In the genomic region with DNA sequence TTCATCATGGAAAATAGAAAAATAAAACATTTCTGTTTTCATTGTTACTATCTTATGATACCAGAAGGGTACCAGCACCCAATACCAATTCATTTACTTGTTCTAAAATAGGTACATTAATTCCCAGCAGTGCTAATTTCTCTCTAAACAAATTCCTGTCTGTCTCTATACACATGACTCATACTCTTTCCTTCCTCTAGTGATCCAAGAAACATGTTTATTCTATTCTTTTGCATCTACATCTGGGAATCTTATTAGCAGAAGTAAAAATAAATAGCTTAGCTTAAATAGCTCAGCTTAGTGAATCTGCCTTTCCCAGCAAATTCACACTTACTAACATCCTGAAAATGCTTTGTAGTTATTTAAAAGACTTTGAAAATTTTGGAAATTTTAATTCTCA, we compare ENCODE assay signal across 19 cellular contexts.
DNase-seq lines count a peak whose midpoint lies in the region; TF ChIP-seq lines count a peak whose summit lies in the region.
"Had no signal": no experiment of that assay in that cellular context is flagged by ENCODE, and none has a peak within 500 bp of the region (broad histone marks: within the 10 kb centered on the region; RNA-seq: fewer than 3 reads in every experiment).

No MANE protein-coding gene starts in this region.

- in situ Hi-C loops in GM23248 (cut with MboI): no loop called here
- in situ Hi-C loops in brain microvascular endothelial cell (cut with HindIII; ENCODE audit: low pct_ligation_motif_present, low sequenced_read_pairs): no loop called here

- DNase-seq in GM23248 (peak; percentile 26), brain microvascular endothelial cell (no peak), kidney tubule cell (ENCODE audit: low spot score) (peak; percentile 24), NCI-H1417 treated with DMSO at 0.1 percent for 48 hours (lab: John Stamatoyannopoulos, UW) (no peak), NCI-H2081 (lab: John Stamatoyannopoulos, UW) (no peak), OCI-M1 (lab: John Stamatoyannopoulos, UW) (no peak), substantia nigra (lab: John Stamatoyannopoulos, UW) (no peak)
- DNase-seq: activated CD4-positive, alpha-beta T cell treated with anti-CD3 and anti-CD28 coated beads for 1 hour; activated naive CD4-positive, alpha-beta T cell treated with anti-CD3 and anti-CD28 coated beads, Interleukin-2, amount 50 U/mL, for 16 hours; activated T-cell treated with anti-CD3 and anti-CD28 coated beads, Interleukin-2, amount 50 U/mL, for 72 hours; CD4-positive, alpha-beta T cell; cortex of kidney; DMS79; NCI-H1436; NCI-H2171 treated with DMSO at 0.1 percent for 48 hours; NCI-H69; stimulated activated CD4-positive, alpha-beta T cell treated with anti-CD3 and anti-CD28 coated beads, Interleukin-4, amount 100 ng/mL, for 4 hours; stimulated activated naive CD8-positive, alpha-beta T cell treated with anti-CD3 and anti-CD28 coated beads, Interleukin-15, amount 100 ng/mL, for 72 hours had no signal

- no peak overlapping the region for H3K9ac ChIP-seq in GM23248

- H4K20me1 ChIP-seq in GM23248 (ENCODE audit: insufficient read depth): no peaks in the 10 kb centered on the region

- no peaks in the 10 kb centered on the region for H3K9me2 ChIP-seq in GM23248 (ENCODE audit: insufficient read depth)

- H3K4me1 ChIP-seq in ACC112 (ENCODE audit: control insufficient read depth, insufficient read depth, low read length, unreplicated experiment) (peaks cover 13% of the 10 kb centered on the region), GM23248 (ENCODE audit: insufficient read depth) (no peaks in the 10 kb centered on the region)

- H3K4me3 ChIP-seq in ACC112 (ENCODE audit: low read depth, low read length) (no peak overlapping the region), GM23248 (no peak overlapping the region), brain microvascular endothelial cell (ENCODE audit: low read depth, low read length) (no peak overlapping the region)

- TF ChIP-seq CTCF in brain microvascular endothelial cell (IDR thresholded peaks at IDR 0.05; ENCODE audit: low read depth, low read length, missing control alignments): no peak

- H2AFZ ChIP-seq in ACC112 (ENCODE audit: low read length, unreplicated experiment) (no peak overlapping the region), GM23248 (no peak overlapping the region)

- no peaks in the 10 kb centered on the region for H3K36me3 ChIP-seq in ACC112 (ENCODE audit: insufficient read depth, low read length)
- no peaks in the 10 kb centered on the region for H3K36me3 ChIP-seq in GM23248 (ENCODE audit: low read depth)
- H3K36me3 ChIP-seq in brain microvascular endothelial cell (replicated peaks): no peaks in the 10 kb centered on the region

- H3K79me2 ChIP-seq in ACC112 (ENCODE audit: control insufficient read depth, insufficient read depth, low read length, unreplicated experiment) (no peaks in the 10 kb centered on the region), GM23248 (ENCODE audit: insufficient read depth) (no peaks in the 10 kb centered on the region)

- H3K4me2 ChIP-seq in GM23248 (ENCODE audit: unreplicated experiment): no peak overlapping the region

- peak overlapping the region; percentile 17; the same call in 1 of the 2 replicates for H3K27ac ChIP-seq in ACC112 (ENCODE audit: low read depth, low read length)
- H3K27ac ChIP-seq in GM23248: no peak overlapping the region
- peak overlapping the region; percentile 16 for H3K27ac ChIP-seq in brain microvascular endothelial cell
- no peak overlapping the region for H3K27ac ChIP-seq in substantia nigra (ENCODE audit: low read depth, low read length, poor library complexity, severe bottlenecking)

- H3F3A ChIP-seq in GM23248 (ENCODE audit: insufficient read depth): no peaks in the 10 kb centered on the region

- no peaks in the 10 kb centered on the region for H3K9me3 ChIP-seq in GM23248 (ENCODE audit: low read depth)

- H3K27me3 ChIP-seq in ACC112 (ENCODE audit: insufficient read depth, low read length): no peaks in the 10 kb centered on the region
- H3K27me3 ChIP-seq in GM23248 (replicated peaks; ENCODE audit: insufficient read depth): 0 out of 2 replicates have a peak, but pooled peaks cover 5% of the 10 kb centered on the region
- H3K27me3 ChIP-seq in brain microvascular endothelial cell (replicated peaks): no peaks in the 10 kb centered on the region

Comparison
In these comparisons a context has a peak if more than half of its experiments do, and no peak if none do; other contexts are left out.
1. H3K27ac ChIP-seq: peak in ACC112 (single experiment) and brain microvascular endothelial cell (single experiment); none in GM23248 (single experiment) and substantia nigra (single experiment).
2. DNase-seq: peak in GM23248 (single experiment) and kidney tubule cell (single experiment); none in brain microvascular endothelial cell (single experiment), NCI-H1417 treated with DMSO at 0.1 percent for 48 hours (single experiment), NCI-H2081 (0 of 2), OCI-M1 (single experiment) and substantia nigra (0 of 49).